In genomic region chr4:95528388-95528787, GRCh38 we compare ENCODE assay signal across 27 cellular contexts. TPM values are rescaled to one million over a fixed set of nuclear protein-coding genes. Genes with fewer than 3 reads are reported as not detected.
DNase-seq lines count a peak whose midpoint lies in the region; ATAC-seq and TF ChIP-seq lines count a peak whose summit lies in the region.
"Had no signal": no experiment of that assay in that cellular context is flagged by ENCODE, and none has a peak within 500 bp of the region (broad histone marks: within the 10 kb centered on the region; RNA-seq: fewer than 3 reads in every experiment).

No MANE protein-coding gene starts in this region.

- H3K27me3 ChIP-seq in left ventricle myocardium inferior (ENCODE audit: low read depth) = no peaks in the 10 kb centered on the region
- H3K27me3 ChIP-seq in upper lobe of right lung = no peaks in the 10 kb centered on the region
- H3K27me3 ChIP-seq in H7 (ENCODE audit: control insufficient read depth, insufficient read depth, low read length) = no peaks in the 10 kb centered on the region
- H3K27me3 ChIP-seq: pancreas, sigmoid colon had no signal

- H3K4me1 ChIP-seq in left ventricle myocardium inferior (no peaks in the 10 kb centered on the region), upper lobe of right lung (no peaks in the 10 kb centered on the region)
- H3K4me1 ChIP-seq: A549, pancreas, sigmoid colon had no signal

- peak overlapping the region; percentile 13 for H3K4me3 Mint-ChIP-seq in mesothelial cell of epicardium
- H3K4me3 Mint-ChIP-seq: activated naive CD4-positive, alpha-beta T cell treated with anti-CD3 and anti-CD28 coated beads for 36 hours; B cell had no signal

- TF ChIP-seq CTCF in left ventricle myocardium inferior (IDR thresholded peaks at IDR 0.05; ENCODE audit: borderline replicate concordance) (no peak), cardiac fibroblast (IDR thresholded peaks at IDR 0.05; ENCODE audit: low read depth, low read length) (no peak), mesothelial cell of epicardium (IDR thresholded peaks at IDR 0.05; ENCODE audit: unreplicated experiment) (no peak), upper lobe of right lung (IDR thresholded peaks at IDR 0.05) (no peak)

- H3K27ac ChIP-seq in left ventricle myocardium inferior (replicated peaks) = no peak overlapping the region
- H3K27ac ChIP-seq in upper lobe of right lung = no peak overlapping the region
- H3K27ac ChIP-seq: A549, pancreas, sigmoid colon had no signal

- no peaks in the 10 kb centered on the region for H3K27me3 Mint-ChIP-seq in mesothelial cell of epicardium (ENCODE audit: low read depth)
- H3K27me3 Mint-ChIP-seq: B cell had no signal

- H3K4me3 ChIP-seq in left ventricle myocardium inferior (no peak overlapping the region), cardiac fibroblast (replicated peaks in 1 of 2; ENCODE audit: low read depth in 2 of 2, low read length in 2 of 2) (no peak overlapping the region), upper lobe of right lung (no peak overlapping the region), H7 (ENCODE audit: insufficient read depth, low read depth, low read length) (no peak overlapping the region)
- H3K4me3 ChIP-seq: A549, pancreas, sigmoid colon had no signal

- peak overlapping the region; percentile 89 for H3K27ac Mint-ChIP-seq in mesothelial cell of epicardium
- H3K27ac Mint-ChIP-seq: activated naive CD4-positive, alpha-beta T cell treated with anti-CD3 and anti-CD28 coated beads for 36 hours; B cell had no signal

- H3K9me3 ChIP-seq in left ventricle myocardium inferior (replicated peaks) (no peaks in the 10 kb centered on the region), upper lobe of right lung (no peaks in the 10 kb centered on the region)
- H3K9me3 ChIP-seq: A549, pancreas, sigmoid colon had no signal

- peaks cover 67% of the 10 kb centered on the region for H3K4me1 Mint-ChIP-seq in mesothelial cell of epicardium
- H3K4me1 Mint-ChIP-seq: B cell had no signal

- DNase-seq in Right ventricle myocardium superior = no peak
- DNase-seq in left ventricle myocardium inferior = no peak
- DNase-seq in cardiac fibroblast (ENCODE audit: low read depth in 2 of 2) = peak; percentile 28 to 34
- DNase-seq in mesothelial cell of epicardium (ENCODE audit: low spot score in 2 of 2, unreplicated experiment in 2 of 2) = no peak
- DNase-seq in upper lobe of right lung = no peak
- no peak for DNase-seq in NCI-H1105 treated with DMSO at 0.1 percent for 48 hours (lab: John Stamatoyannopoulos, UW)
- no peak for DNase-seq in H7
- DNase-seq: activated CD4-positive, alpha-beta T cell treated with anti-CD3 and anti-CD28 coated beads for 48 hours; activated naive CD4-positive, alpha-beta T cell treated with anti-CD3 and anti-CD28 coated beads for 36 hours; activated T-cell treated with anti-CD3 and anti-CD28 coated beads, Interleukin-2, amount 50 U/mL, for 48 hours; anterior cingulate cortex; cerebellar nuclear complex; DMS79; effector CD8-positive, alpha-beta T cell; erythroblast; foreskin melanocyte; NCI-H1417; NCI-H526 treated with DMSO at 0.1 percent for 48 hours; pancreas; SIG-M5; sigmoid colon; stimulated activated CD8-positive, alpha-beta memory T cell treated with anti-CD3 and anti-CD28 coated beads, Interleukin-4, amount 100 ng/mL, for 48 hours had no signal

- no peaks in the 10 kb centered on the region for H3K9me3 Mint-ChIP-seq in mesothelial cell of epicardium
- H3K9me3 Mint-ChIP-seq: activated naive CD4-positive, alpha-beta T cell treated with anti-CD3 and anti-CD28 coated beads for 36 hours had no signal

- intact Hi-C loops in Right ventricle myocardium superior (cut with DNase I) = no loop called here
- intact Hi-C loops in left ventricle myocardium inferior (cut with micrococcal nuclease) = no loop called here
- intact Hi-C loops in upper lobe of right lung (cut with DNase I) = no loop called here

- H3K36me3 ChIP-seq in left ventricle myocardium inferior (no peaks in the 10 kb centered on the region), upper lobe of right lung (no peaks in the 10 kb centered on the region), H7 (replicated peaks; ENCODE audit: control insufficient read depth, insufficient read depth, low read length) (no peaks in the 10 kb centered on the region)
- H3K36me3 ChIP-seq: pancreas, sigmoid colon had no signal

- ATAC-seq in Right ventricle myocardium superior (ENCODE audit: poor library complexity) (peak; percentile 68), upper lobe of right lung (peak; percentile 38), HG02885 (IDR thresholded peaks at IDR 0.05; ENCODE audit: poor library complexity, unreplicated experiment) (no peak)
- ATAC-seq: A549, HepG2, pancreas had no signal

- peaks cover 4% of the 10 kb centered on the region for H3K36me3 Mint-ChIP-seq in mesothelial cell of epicardium

RNA-seq across cellular contexts. Expression of gene UNC5C, which starts 20.4 kb away (rescaled TPM):
- total RNA-seq in Right ventricle myocardium superior (2.0 TPM), left ventricle myocardium inferior (2.0 TPM), mesothelial cell of epicardium (76.7 to 77.9 TPM (median 77.1 TPM) in 3 replicates), upper lobe of right lung (6.7 TPM)
- total RNA-seq in H7 (2014; rRNA removed; shearing (Covaris generic)) = 0.41 and 0.45 TPM in 2 replicates
- total RNA-seq: activated naive CD4-positive, alpha-beta T cell treated with anti-CD3 and anti-CD28 coated beads for 36 hours; B cell; HepG2; T-helper 1 cell treated with Interleukin-12 subunit alpha and Interleukin-12 subunit beta and Interleukin-4 antibody, amounts not matched to agents 30 ng/mL and 1 ng/mL, for 36 hours had no signal

Comparison
In these comparisons a context has a peak if more than half of its experiments do, and no peak if none do; other contexts are left out.
1. DNase-seq: peak in cardiac fibroblast (2 of 2); none in Right ventricle myocardium superior (single experiment), left ventricle myocardium inferior (single experiment), mesothelial cell of epicardium (0 of 2), upper lobe of right lung (single experiment), NCI-H1105 treated with DMSO at 0.1 percent for 48 hours (single experiment) and H7 (single experiment).
2. RNA of gene UNC5C, which starts 20.4 kb away (total RNA-seq): 76.7 to 77.9 TPM in mesothelial cell of epicardium; 6.7 TPM in upper lobe of right lung (single experiment), 2.0 TPM in left ventricle myocardium inferior (single experiment), 2.0 TPM in Right ventricle myocardium superior (single experiment) and 0.41 to 0.45 TPM in H7; every median in the first group is over 10 times any median in the second.